ENCODE assay signal across 12 cellular contexts in the genomic region with DNA sequence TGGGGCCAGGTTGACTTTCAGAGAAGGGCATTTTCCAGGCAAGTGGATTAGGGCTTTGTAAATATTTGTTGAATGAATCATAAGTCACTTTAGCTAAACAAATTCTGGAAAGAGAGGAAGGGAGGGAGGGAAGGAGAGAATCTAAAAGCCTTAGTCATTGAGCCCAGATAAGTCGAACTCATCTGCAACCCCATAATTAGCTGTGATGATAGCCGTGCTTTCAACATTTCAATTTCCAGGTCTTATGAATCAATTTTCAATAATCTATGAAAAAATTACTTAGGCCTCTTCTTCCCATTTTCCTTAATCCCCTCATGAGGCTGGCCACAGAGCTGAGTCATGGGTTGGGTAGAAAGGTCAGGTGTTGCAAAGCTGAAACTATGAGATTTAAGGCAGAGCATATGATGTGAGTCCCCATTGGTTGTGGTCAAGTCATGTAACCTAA.
DNase-seq lines count a peak whose midpoint lies in the region; ATAC-seq, FAIRE-seq and TF ChIP-seq lines count a peak whose summit lies in the region.
"Had no signal": no experiment of that assay in that cellular context is flagged by ENCODE, and none has a peak within 500 bp of the region (broad histone marks: within the 10 kb centered on the region; RNA-seq: fewer than 3 reads in every experiment).

No MANE protein-coding gene starts in this region.

- H3K9ac ChIP-seq in endodermal cell (ENCODE audit: extremely low read depth, low read length, poor library complexity, severe bottlenecking), result no peak overlapping the region
- no peak overlapping the region for H3K9ac ChIP-seq in Karpas-422 (ENCODE audit: low read length)

- no peaks in the 10 kb centered on the region for H3K9me2 ChIP-seq in Karpas-422 (replicated peaks; ENCODE audit: insufficient read depth, low read length)

- H3K27ac Mint-ChIP-seq in endodermal cell (no peak overlapping the region), immature natural killer cell (no peak overlapping the region), glutamatergic neuron (ENCODE audit: unreplicated experiment) (no peak overlapping the region)
- H3K27ac Mint-ChIP-seq: stimulated activated memory B cell treated with anti-CD40 and anti-IgM and Interleukin-4, amounts not matched to agents 10 μg/mL and 1 μg/mL and 100 μg/mL, for 72 hours had no signal

- H3K4me1 Mint-ChIP-seq in endodermal cell (peaks cover 8% of the 10 kb centered on the region), immature natural killer cell (no peaks in the 10 kb centered on the region), glutamatergic neuron (ENCODE audit: low read depth, unreplicated experiment) (peaks cover 23% of the 10 kb centered on the region)
- H3K4me1 Mint-ChIP-seq: stimulated activated memory B cell treated with anti-CD40 and anti-IgM and Interleukin-4, amounts not matched to agents 10 μg/mL and 1 μg/mL and 100 μg/mL, for 72 hours had no signal

- H3K27ac ChIP-seq in endodermal cell (ENCODE audit: low read depth, low read length) (no peak overlapping the region), Karpas-422 (ENCODE audit: low read length) (no peak overlapping the region)
- H3K27ac ChIP-seq: ascending aorta had no signal

- H3K27me3 ChIP-seq in endodermal cell (ENCODE audit: control insufficient read depth, insufficient read depth, low read length, poor library complexity, severe bottlenecking) (no peaks in the 10 kb centered on the region), Karpas-422 (ENCODE audit: low read length) (no peaks in the 10 kb centered on the region)
- H3K27me3 ChIP-seq: ascending aorta had no signal

- H3K36me3 ChIP-seq in endodermal cell (ENCODE audit: control insufficient read depth, insufficient read depth, low read length) (no peaks in the 10 kb centered on the region), Karpas-422 (ENCODE audit: insufficient read depth, low read length) (no peaks in the 10 kb centered on the region)
- H3K36me3 ChIP-seq: ascending aorta had no signal

- H3K4me3 Mint-ChIP-seq in endodermal cell (no peak overlapping the region), immature natural killer cell (no peak overlapping the region), glutamatergic neuron (ENCODE audit: unreplicated experiment) (no peak overlapping the region)
- H3K4me3 Mint-ChIP-seq: stimulated activated memory B cell treated with anti-CD40 and anti-IgM and Interleukin-4, amounts not matched to agents 10 μg/mL and 1 μg/mL and 100 μg/mL, for 72 hours had no signal

- H3K4me2 ChIP-seq in Karpas-422 (ENCODE audit: low read depth, low read length, poor library complexity, severe bottlenecking), result no peak overlapping the region

- no peak overlapping the region for H2AFZ ChIP-seq in Karpas-422 (ENCODE audit: low read length)

- no peaks in the 10 kb centered on the region for H3K79me2 ChIP-seq in Karpas-422 (ENCODE audit: low read length)

- no peaks in the 10 kb centered on the region for H3K36me3 Mint-ChIP-seq in endodermal cell (ENCODE audit: low read depth)
- peaks cover 0 to 3% (median 0%) of the 10 kb centered on the region in 3 donors for H3K36me3 Mint-ChIP-seq in immature natural killer cell
- no peaks in the 10 kb centered on the region for H3K36me3 Mint-ChIP-seq in glutamatergic neuron (ENCODE audit: unreplicated experiment)
- H3K36me3 Mint-ChIP-seq: stimulated activated memory B cell treated with anti-CD40 and anti-IgM and Interleukin-4, amounts not matched to agents 10 μg/mL and 1 μg/mL and 100 μg/mL, for 72 hours had no signal

- TF ChIP-seq CTCF in endodermal cell (conservative IDR thresholded peaks at IDR 0.05) (no peak), glutamatergic neuron (IDR thresholded peaks at IDR 0.05; ENCODE audit: partially characterized antibody, unreplicated experiment) (no peak)

- H3K4me1 ChIP-seq in endodermal cell (ENCODE audit: control insufficient read depth, insufficient read depth, low read length), result peaks cover 2% of the 10 kb centered on the region
- H3K4me1 ChIP-seq in Karpas-422 (ENCODE audit: low read length), result 0 out of 2 replicates have a peak, but pooled peaks cover 2% of the 10 kb centered on the region
- H3K4me1 ChIP-seq: ascending aorta had no signal

- ATAC-seq in GM21717 (IDR thresholded peaks at IDR 0.05; ENCODE audit: unreplicated experiment), result no peak
- ATAC-seq: GM12878; stimulated activated memory B cell treated with anti-CD40 and anti-IgM and Interleukin-4, amounts not matched to agents 10 μg/mL and 1 μg/mL and 100 μg/mL, for 72 hours had no signal

- 79% methylated on average over 2 of the region's 2 CpGs; no CpG with 5 or more reads in 1 of the 2 experiments for WGBS in endodermal cell (ENCODE audit: insufficient coverage in 1 of 2, insufficient read length in 1 of 2), 2 experiments

- H3K9me3 Mint-ChIP-seq in endodermal cell (no peaks in the 10 kb centered on the region), immature natural killer cell (peaks cover 0 to 2% (median 0%) of the 10 kb centered on the region in 6 donors), glutamatergic neuron (ENCODE audit: unreplicated experiment) (no peaks in the 10 kb centered on the region)
- H3K9me3 Mint-ChIP-seq: stimulated activated memory B cell treated with anti-CD40 and anti-IgM and Interleukin-4, amounts not matched to agents 10 μg/mL and 1 μg/mL and 100 μg/mL, for 72 hours had no signal

- H3K27me3 Mint-ChIP-seq in endodermal cell (ENCODE audit: insufficient read depth), result no peaks in the 10 kb centered on the region
- peaks cover 0 to 5% (median 2%) of the 10 kb centered on the region in 3 donors for H3K27me3 Mint-ChIP-seq in immature natural killer cell (ENCODE audit: low read depth in 3 of 3)
- peaks cover 2% of the 10 kb centered on the region for H3K27me3 Mint-ChIP-seq in glutamatergic neuron (ENCODE audit: unreplicated experiment)

- H3K4me3 ChIP-seq in endodermal cell (ENCODE audit: low read length), result peak overlapping the region; percentile 31
- H3K4me3 ChIP-seq in Karpas-422 (ENCODE audit: low read length), result no peak overlapping the region
- H3K4me3 ChIP-seq: ascending aorta, GM12878 had no signal

- no peaks in the 10 kb centered on the region for H4K20me1 ChIP-seq in Karpas-422 (ENCODE audit: insufficient read depth, low read depth, low read length)

- peak; percentile 55 for DNase-seq in NCI-H748 treated with DMSO at 0.1 percent for 48 hours (lab: John Stamatoyannopoulos, UW)
- DNase-seq in endodermal cell, result no peak
- peak; percentile 87 for DNase-seq in renal cortical epithelial cell (ENCODE audit: low read depth)
- DNase-seq in immature natural killer cell, result no peak
- no peak for DNase-seq in Karpas-422
- DNase-seq in glutamatergic neuron, result no peak
- DNase-seq: activated CD4-positive, alpha-beta T cell treated with anti-CD3 and anti-CD28 coated beads, Interleukin-2, amount 50 U/mL, for 1 hour had no signal

- no peaks in the 10 kb centered on the region for H3K9me3 ChIP-seq in endodermal cell (ENCODE audit: control insufficient read depth, low read length)
- H3K9me3 ChIP-seq in Karpas-422 (ENCODE audit: low read length), result no peaks in the 10 kb centered on the region
- H3K9me3 ChIP-seq: ascending aorta had no signal

- peak; percentile 99 for FAIRE-seq in G401.6 (lab: Jason Lieb, UNC)
- FAIRE-seq: GM12878 had no signal

Comparison
In these comparisons a context has a peak if more than half of its experiments do, and no peak if none do; other contexts are left out.
1. DNase-seq: peak in NCI-H748 treated with DMSO at 0.1 percent for 48 hours (single experiment) and renal cortical epithelial cell (single experiment); none in endodermal cell (single experiment), immature natural killer cell (0 of 3), Karpas-422 (single experiment) and glutamatergic neuron (single experiment).